ENCODE assay signal across 22 cellular contexts in the genomic region with DNA sequence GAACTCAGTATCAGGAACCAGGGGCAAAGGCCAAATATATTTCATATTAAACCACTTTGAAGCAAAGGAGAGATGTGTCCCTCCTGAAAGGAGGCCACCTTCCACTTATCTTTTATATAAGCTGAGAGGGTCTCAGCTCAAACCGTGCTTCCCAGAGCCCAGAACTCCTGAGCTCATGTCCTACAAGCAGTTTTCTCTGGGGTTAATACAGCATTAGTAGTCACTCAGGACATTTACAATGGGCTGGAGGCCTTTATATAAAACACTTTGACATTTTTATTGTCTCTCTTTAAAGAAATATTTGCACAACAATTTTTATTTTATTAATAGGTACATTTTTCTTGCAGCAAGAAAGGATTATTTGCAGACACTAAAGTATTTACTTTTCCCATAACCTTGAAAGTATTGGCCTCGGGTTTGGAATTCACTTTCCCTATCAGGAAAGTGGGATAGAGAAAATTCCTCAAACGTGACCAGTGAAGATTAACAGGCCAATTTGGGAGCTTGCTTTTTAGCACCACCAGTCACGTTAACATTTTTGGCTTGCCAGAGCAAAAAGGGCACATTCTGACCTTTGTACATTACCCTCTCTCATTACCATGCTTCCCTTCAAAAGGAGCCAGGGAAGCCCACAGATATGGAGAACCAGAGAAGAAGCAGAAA.
DNase-seq lines count a peak whose midpoint lies in the region; ATAC-seq, FAIRE-seq and TF ChIP-seq lines count a peak whose summit lies in the region.
"Had no signal": no experiment of that assay in that cellular context is flagged by ENCODE, and none has a peak within 500 bp of the region (broad histone marks: within the 10 kb centered on the region; RNA-seq: fewer than 3 reads in every experiment).

No MANE protein-coding gene starts in this region.

- H3K27ac ChIP-seq in pancreas (peak overlapping the region in 1 of 4 donors; percentile 24), vagina (no peak overlapping the region)
- H3K27ac ChIP-seq: ascending aorta, neutrophil, skin epidermis had no signal

- H3K27me3 ChIP-seq in pancreas (no peaks in the 10 kb centered on the region), vagina (no peaks in the 10 kb centered on the region)
- H3K27me3 ChIP-seq: ascending aorta, neutrophil had no signal

- DNase-seq in EL, result peak; percentile 44
- DNase-seq in RCC 7860 (ENCODE audit: low spot score), result peak; percentile 29
- DNase-seq in left cardiac atrium, result no peak
- DNase-seq in pancreas, result peak in 2 of 6 donors; percentile 24 to 35
- DNase-seq in SHP77 treated with DMSO at 0.1 percent for 48 hours (lab: John Stamatoyannopoulos, UW), result no peak
- no peak for DNase-seq in vagina (ENCODE audit: extremely low spot score in 2 of 2)
- no peak for DNase-seq in NOMO-1 (lab: John Stamatoyannopoulos, UW; ENCODE audit: unreplicated experiment in 2 of 2)
- DNase-seq: activated CD4-positive, alpha-beta T cell treated with anti-CD3 and anti-CD28 coated beads for 36 hours; activated CD8-positive, alpha-beta memory T cell treated with anti-CD3 and anti-CD28 coated beads, Interleukin-2, amount 50 U/mL, for 4 hours; COR-L47; GDM1; immature natural killer cell; mucosa of descending colon; NCI-H2081; NCI-H526; stimulated activated CD4-positive, alpha-beta T cell treated with anti-CD3 and anti-CD28 coated beads, Interleukin-4, amount 100 ng/mL, for 4 hours; stimulated activated CD8-positive, alpha-beta memory T cell treated with anti-CD3 and anti-CD28 coated beads, Interleukin-4, amount 100 ng/mL, for 48 hours had no signal

- H3K4me1 ChIP-seq in pancreas (peaks cover 0 to 13% (median 0%) of the 10 kb centered on the region in 3 donors), vagina (peaks cover 14% of the 10 kb centered on the region)
- H3K4me1 ChIP-seq: ascending aorta had no signal

- WGBS in pancreas, 2 donors, result 21% methylated on average over 4 of the region's 4 CpGs

- intact Hi-C loops in left cardiac atrium (cut with DNase I) (no loop called here), pancreas (cut with DNase I) (no loop called here), vagina (cut with DNase I) (no loop called here)

- TF ChIP-seq POLR2A in vagina (IDR thresholded peaks at IDR 0.05), result no peak

- ATAC-seq in left cardiac atrium, result peak; percentile 39 to 44
- ATAC-seq in pancreas, result peak; percentile 30 to 85 (median 81)
- ATAC-seq in HG02884 (IDR thresholded peaks at IDR 0.05; ENCODE audit: unreplicated experiment), result no peak
- ATAC-seq: activated CD4-positive, alpha-beta T cell treated with anti-CD3 and anti-CD28 coated beads for 36 hours; K562; mucosa of descending colon had no signal

- H3K36me3 ChIP-seq in pancreas (no peaks in the 10 kb centered on the region), vagina (no peaks in the 10 kb centered on the region)
- H3K36me3 ChIP-seq: ascending aorta, neutrophil had no signal

- TF ChIP-seq CTCF in pancreas (IDR thresholded peaks at IDR 0.05), result no peak
- TF ChIP-seq CTCF in vagina (IDR thresholded peaks at IDR 0.05), result no peak

- FAIRE-seq in RCC 7860 (lab: Jason Lieb, UNC) (peak; percentile 93), pancreas (lab: Jason Lieb, UNC) (no peak)
- FAIRE-seq: K562 had no signal

- H3K9me3 ChIP-seq in pancreas, result no peaks in the 10 kb centered on the region
- no peaks in the 10 kb centered on the region for H3K9me3 ChIP-seq in vagina
- H3K9me3 ChIP-seq: ascending aorta, mucosa of descending colon, neutrophil had no signal

- no peak overlapping the region for H3K4me3 ChIP-seq in pancreas
- H3K4me3 ChIP-seq in vagina, result no peak overlapping the region
- H3K4me3 ChIP-seq: ascending aorta, K562, mucosa of descending colon, skin epidermis had no signal

Comparison
In these comparisons a context has a peak if more than half of its experiments do, and no peak if none do; other contexts are left out.
1. DNase-seq: peak in EL (single experiment) and RCC 7860 (single experiment); none in left cardiac atrium (single experiment), SHP77 treated with DMSO at 0.1 percent for 48 hours (single experiment), vagina (0 of 2) and NOMO-1 (0 of 2).